9 cellular contexts compared by ENCODE assay signal in the genomic region with DNA sequence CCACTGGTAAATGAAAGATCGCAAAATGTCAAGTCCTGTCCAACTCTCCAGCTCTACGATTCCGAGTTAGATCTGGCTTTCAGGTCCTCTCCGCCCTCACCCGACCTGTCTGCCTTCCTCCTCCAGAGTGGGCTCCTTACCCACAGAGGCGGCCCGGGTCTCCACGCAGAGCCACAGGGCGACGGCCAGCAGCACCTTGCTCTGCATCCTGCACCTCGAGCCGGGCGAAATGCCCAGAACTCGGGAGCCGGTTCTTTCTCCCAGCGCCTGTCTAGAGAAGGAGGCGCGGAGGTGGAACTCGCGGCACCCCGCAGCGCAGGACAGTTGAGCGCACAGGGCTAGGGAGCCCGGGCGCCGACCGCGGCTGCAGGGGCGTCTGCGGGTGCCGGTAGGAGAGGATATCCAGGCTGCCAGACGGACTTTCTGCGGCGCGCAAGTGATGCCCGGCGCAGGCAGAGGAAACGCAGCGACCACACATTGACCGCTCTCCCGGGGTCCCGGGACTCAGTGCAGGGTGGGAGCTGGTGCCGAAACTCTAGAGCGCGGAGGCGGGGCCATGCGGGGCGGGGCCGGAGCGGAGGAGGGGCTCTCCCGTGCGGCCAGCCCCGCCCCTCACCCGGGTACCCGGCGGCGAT. TPM values are rescaled to one million over a fixed set of nuclear protein-coding genes. Genes with fewer than 3 reads are reported as not detected.
DNase-seq lines count a peak whose midpoint lies in the region; ATAC-seq and TF ChIP-seq lines count a peak whose summit lies in the region.
"Had no signal": no experiment of that assay in that cellular context is flagged by ENCODE, and none has a peak within 500 bp of the region (broad histone marks: within the 10 kb centered on the region; RNA-seq: fewer than 3 reads in every experiment).

TSS of gene KDR (minus strand) at position 509 of the 635 bp plus-strand sequence. CDS start at position 207, 302 bp downstream.

- no peaks in the 10 kb centered on the region for H3K9me3 ChIP-seq in SJCRH30 (replicated peaks)
- H3K9me3 ChIP-seq in osteoblast (ENCODE audit: low read depth, low read length): no peaks in the 10 kb centered on the region

- no peaks in the 10 kb centered on the region for H3K4me1 ChIP-seq in SJCRH30
- H3K4me1 ChIP-seq in foreskin keratinocyte: no peaks in the 10 kb centered on the region
- no peaks in the 10 kb centered on the region for H3K4me1 ChIP-seq in osteoblast (ENCODE audit: insufficient read depth, low read length)

- H3K36me3 ChIP-seq in SJCRH30: no peaks in the 10 kb centered on the region
- H3K36me3 ChIP-seq in osteoblast (ENCODE audit: insufficient read depth, low read length): no peaks in the 10 kb centered on the region

- no peaks in the 10 kb centered on the region for H3K9me3 Mint-ChIP-seq in activated T-helper 2 cell treated with anti-CD3 and anti-CD28 coated beads, Interferon-gamma antibody, Interleukin-2, Interleukin-4, amounts not matched to agents 10 μg/mL and 5 μg/mL and 100 μg/mL, durations not matched to agents 14 hours and 24 hours and 36 hours
- H3K9me3 Mint-ChIP-seq: central memory CD8-positive, alpha-beta T cell had no signal

- TF ChIP-seq CTCF in foreskin keratinocyte (conservative IDR thresholded peaks at IDR 0.05) (no peak), osteoblast (IDR thresholded peaks at IDR 0.05; ENCODE audit: extremely low read depth, low read depth, low read length) (no peak)

- H3K4me3 ChIP-seq in SJCRH30 (peak within 1 kb of the TSS; percentile 45), osteoblast (ENCODE audit: insufficient read depth, low read length) (peak within 1 kb of the TSS; percentile 58)

- intact Hi-C loops in activated T-helper 2 cell treated with anti-CD3 and anti-CD28 coated beads, Interferon-gamma antibody, Interleukin-2, Interleukin-4, amounts not matched to agents 10 μg/mL and 5 μg/mL and 100 μg/mL, durations not matched to agents 14 hours and 24 hours and 36 hours (cut with micrococcal nuclease): no loop called here

- no peaks in the 10 kb centered on the region for H3K36me3 Mint-ChIP-seq in activated T-helper 2 cell treated with anti-CD3 and anti-CD28 coated beads, Interferon-gamma antibody, Interleukin-2, Interleukin-4, amounts not matched to agents 10 μg/mL and 5 μg/mL and 100 μg/mL, durations not matched to agents 14 hours and 24 hours and 36 hours (ENCODE audit: low read depth)

- no peak for TF ChIP-seq POLR2A in erythroblast (IDR thresholded peaks at IDR 0.05; ENCODE audit: low read length)

- peak within 1 kb of the TSS; percentile 56 for H2AFZ ChIP-seq in osteoblast (ENCODE audit: low read length)

- no peak within 1 kb of the TSS; the same call in 1 of the 2 replicates for H3K27ac ChIP-seq in SJCRH30
- H3K27ac ChIP-seq in foreskin keratinocyte: no peak within 1 kb of the TSS
- no peak within 1 kb of the TSS for H3K27ac ChIP-seq in osteoblast (ENCODE audit: low read depth, low read length)

- H3K27ac Mint-ChIP-seq in activated T-helper 2 cell treated with anti-CD3 and anti-CD28 coated beads, Interferon-gamma antibody, Interleukin-2, Interleukin-4, amounts not matched to agents 10 μg/mL and 5 μg/mL and 100 μg/mL, durations not matched to agents 14 hours and 24 hours and 36 hours: no peak within 1 kb of the TSS

- peaks cover 38% of the 10 kb centered on the region for H3K27me3 Mint-ChIP-seq in activated T-helper 2 cell treated with anti-CD3 and anti-CD28 coated beads, Interferon-gamma antibody, Interleukin-2, Interleukin-4, amounts not matched to agents 10 μg/mL and 5 μg/mL and 100 μg/mL, durations not matched to agents 14 hours and 24 hours and 36 hours (ENCODE audit: low read depth)

- no peaks in the 10 kb centered on the region for H3K27me3 ChIP-seq in SJCRH30
- H3K27me3 ChIP-seq in foreskin keratinocyte: peaks cover 68% of the 10 kb centered on the region
- H3K27me3 ChIP-seq in osteoblast (ENCODE audit: insufficient read depth, low read length): peaks cover 30% of the 10 kb centered on the region

- no peaks in the 10 kb centered on the region for H3K79me2 ChIP-seq in osteoblast (ENCODE audit: insufficient read depth, low read length)

- no peak within 1 kb of the TSS for H3K4me3 Mint-ChIP-seq in activated T-helper 2 cell treated with anti-CD3 and anti-CD28 coated beads, Interferon-gamma antibody, Interleukin-2, Interleukin-4, amounts not matched to agents 10 μg/mL and 5 μg/mL and 100 μg/mL, durations not matched to agents 14 hours and 24 hours and 36 hours (ENCODE audit: low read depth)
- H3K4me3 Mint-ChIP-seq: central memory CD8-positive, alpha-beta T cell had no signal

- ATAC-seq in foreskin keratinocyte: peak; percentile 73
- no peak for ATAC-seq in HG03108 (IDR thresholded peaks at IDR 0.05; ENCODE audit: unreplicated experiment)

- DNase-seq in Daoy (ENCODE audit: low read depth) (peak; percentile 9), SJCRH30 (peak; percentile 17 to 46), foreskin keratinocyte (peak in 1 of 2 donors; percentile 17), osteoblast (ENCODE audit: insufficient read length, low spot score, missing footprints) (peak; percentile 36), hepatic stellate cell (ENCODE audit: low spot score) (no peak), erythroblast (lab: John Stamatoyannopoulos, UW) (no peak)
- no peak for DNase-seq in activated T-helper 2 cell treated with anti-CD3 and anti-CD28 coated beads, Interferon-gamma antibody, Interleukin-2, Interleukin-4, amounts not matched to agents 10 μg/mL and 5 μg/mL and 100 μg/mL, durations not matched to agents 14 hours and 24 hours and 36 hours (ENCODE audit: low spot score)

- H4K20me1 ChIP-seq in osteoblast (ENCODE audit: insufficient read depth, low read length): no peaks in the 10 kb centered on the region

- H3K4me1 Mint-ChIP-seq in activated T-helper 2 cell treated with anti-CD3 and anti-CD28 coated beads, Interferon-gamma antibody, Interleukin-2, Interleukin-4, amounts not matched to agents 10 μg/mL and 5 μg/mL and 100 μg/mL, durations not matched to agents 14 hours and 24 hours and 36 hours (ENCODE audit: low read depth): no peaks in the 10 kb centered on the region
- H3K4me1 Mint-ChIP-seq: central memory CD8-positive, alpha-beta T cell had no signal

- H3K4me2 ChIP-seq in osteoblast (ENCODE audit: insufficient read depth, low read length): peak within 1 kb of the TSS; percentile 65

RNA-seq across cellular contexts. Expression of gene KDR, which starts in this region (rescaled TPM):
- total RNA-seq in Daoy (2014; rRNA removed; shearing (Covaris generic)): 0.48 and 1.1 TPM in 2 replicates
- 0.28 and 0.38 TPM in 2 replicates for total RNA-seq in SJCRH30 (2014; rRNA removed; shearing (Covaris generic))
- total RNA-seq in foreskin keratinocyte (not detected in 2 replicates), osteoblast (not detected in 2 replicates)
- polyA plus RNA-seq in foreskin keratinocyte: not detected in 2 replicates
- total RNA-seq in activated T-helper 2 cell treated with anti-CD3 and anti-CD28 coated beads, Interferon-gamma antibody, Interleukin-2, Interleukin-4, amounts not matched to agents 10 μg/mL and 5 μg/mL and 100 μg/mL, durations not matched to agents 14 hours and 24 hours and 36 hours: not detected in 2 replicates

Comparison
In these comparisons a context has a peak if more than half of its experiments do, and no peak if none do; other contexts are left out.
1. Peak in DNase-seq and H3K4me3 ChIP-seq in SJCRH30; RNA of the gene not detected or under 1 TPM.
2. Peak in ATAC-seq in foreskin keratinocyte; RNA of the gene not detected or under 1 TPM.
3. Peak in DNase-seq, H3K4me3 ChIP-seq and H3K4me2 ChIP-seq in osteoblast; RNA of the gene not detected or under 1 TPM.